ENCODE assay signal across 8 cellular contexts in genomic region chr1:78005755-78006154, GRCh38. TPM values are rescaled to one million over a fixed set of nuclear protein-coding genes. Genes with fewer than 3 reads are reported as not detected.
DNase-seq lines count a peak whose midpoint lies in the region; ATAC-seq, FAIRE-seq and TF ChIP-seq lines count a peak whose summit lies in the region.

No MANE protein-coding gene starts in this region.

- peak; percentile 86 for FAIRE-seq in islet of Langerhans (lab: Jason Lieb, UNC)

- no peak for TF ChIP-seq CTCF in spleen (IDR thresholded peaks at IDR 0.05 in 8 of 11, conservative IDR thresholded peaks at IDR 0.05 in 3 of 11)

- peak in 1 of 3 donors; percentile 32 for TF ChIP-seq POLR2A in spleen (IDR thresholded peaks at IDR 0.05)

- DNase-seq in NOMO-1 treated with DMSO at 0.1 percent for 48 hours (lab: John Stamatoyannopoulos, UW; ENCODE audit: unreplicated experiment) = peak; percentile 32
- DNase-seq in NOMO-1 (lab: John Stamatoyannopoulos, UW; ENCODE audit: unreplicated experiment in 2 of 2) = no peak
- DNase-seq in NCI-H460 (ENCODE audit: extremely low read depth, low read depth) = peak; percentile 74
- peak; percentile 36 for DNase-seq in brain pericyte (ENCODE audit: low read depth, low spot score)
- no peak for DNase-seq in spleen

- no peaks in the 10 kb centered on the region for H3K36me3 ChIP-seq in spleen

- no peaks in the 10 kb centered on the region for H3K27me3 ChIP-seq in spleen (replicated peaks in 1 of 7)

- WGBS in spleen, 5 donors = 5 to 23% (median 14%) methylated on average over 1 of the region's 1 CpG

- H3K9me3 ChIP-seq in spleen = no peaks in the 10 kb centered on the region

- H3K4me1 ChIP-seq in spleen = peaks cover 3 to 81% (median 31%) of the 10 kb centered on the region in 6 donors

- ATAC-seq in GM21576 (IDR thresholded peaks at IDR 0.05; ENCODE audit: unreplicated experiment) (no peak), HG03439 (IDR thresholded peaks at IDR 0.05; ENCODE audit: unreplicated experiment) (no peak)

- H3K27ac ChIP-seq in spleen = peak overlapping the region; percentile 32 to 93 (median 90)

- intact Hi-C loops in spleen (cut with DNase I; ENCODE audit: low total_unique reads) = no loop called here

- peak overlapping the region; percentile 30 to 70 (median 46) for H3K4me3 ChIP-seq in spleen

RNA-seq across cellular contexts. Expression of gene DNAJB4, which starts 1.0 kb away (rescaled TPM):
- total RNA-seq in NCI-H460 (2014; rRNA removed; shearing (Covaris generic)) = 20.8 and 22.5 TPM in 2 replicates
- 19.3 and 23.2 TPM in 2 replicates for polyA plus RNA-seq in NCI-H460 (2014; cell fraction: nucleus; rRNA removed)
- 10 to 100 TPM; 39.9 to 66.2 (median 57.9) TPM for total RNA-seq in spleen
- 10 to 100 TPM; 10.5 to 29.5 (median 11.4) TPM for polyA plus RNA-seq in spleen

RNA-seq across cellular contexts. Expression of gene FUBP1, which starts 26.9 kb away (rescaled TPM):
- total RNA-seq in NCI-H460 (2014; rRNA removed; shearing (Covaris generic)) = 97.4 and 124 TPM in 2 replicates
- 205 and 312 TPM in 2 replicates for polyA plus RNA-seq in NCI-H460 (2014; cell fraction: nucleus; rRNA removed)
- 100 to 1,000 TPM; 151 to 196 (median 176) TPM for total RNA-seq in spleen
- 10 to 100 TPM; 52.5 to 63.5 (median 60.3) TPM for polyA plus RNA-seq in spleen

RNA-seq across cellular contexts. Expression of gene GIPC2, which starts 40.0 kb away (rescaled TPM):
- total RNA-seq in NCI-H460 (2014; rRNA removed; shearing (Covaris generic)) = not detected in 2 replicates
- polyA plus RNA-seq in NCI-H460 (2014; cell fraction: nucleus; rRNA removed) = not detected in 2 replicates
- total RNA-seq in spleen = 10 to 100 TPM; 27.9 to 49.9 (median 43.7) TPM
- polyA plus RNA-seq in spleen = 10 to 100 TPM in 2 of 3 donors, 1 to 10 TPM in 1; 5.5 to 26.4 (median 11.8) TPM

Comparison
In these comparisons a context has a peak if more than half of its experiments do, and no peak if none do; other contexts are left out.
1. DNase-seq: peak in NOMO-1 treated with DMSO at 0.1 percent for 48 hours (single experiment), NCI-H460 (single experiment) and brain pericyte (single experiment); none in NOMO-1 (0 of 2) and spleen (single experiment).
2. RNA of gene GIPC2, which starts 40.0 kb away (total RNA-seq): 27.9 to 49.9 TPM in spleen; not detected in NCI-H460; every median in the first group is over 10 times any median in the second.